In genomic region chr11:95732930-95733602, GRCh38 we compare ENCODE assay signal across 26 cellular contexts.
"Had no signal": no experiment of that assay in that cellular context is flagged by ENCODE, and none has a peak within 500 bp of the region (broad histone marks: within the 10 kb centered on the region; RNA-seq: fewer than 3 reads in every experiment).

No MANE protein-coding gene starts in this region.

- H3K36me3 ChIP-seq: esophagus muscularis mucosa, gastroesophageal sphincter, heart right ventricle, left lung, neural progenitor cell, prostate gland, right atrium auricular region, sigmoid colon, spleen, thoracic aorta, tibial nerve, upper lobe of left lung had no signal

- H2AFZ ChIP-seq: neural progenitor cell had no signal

- H3K4me3 ChIP-seq: dorsolateral prefrontal cortex, esophagus muscularis mucosa, gastroesophageal sphincter, heart right ventricle, left lung, mucosa of descending colon, neural progenitor cell, prostate gland, right atrium auricular region, sigmoid colon, spleen, thoracic aorta, tibial nerve, upper lobe of left lung had no signal

- H3K4me2 ChIP-seq: neural progenitor cell had no signal

- H3K4me1 ChIP-seq: foreskin keratinocyte, left lung, neural progenitor cell, parathyroid adenoma, prostate gland had no signal

- H3K27ac Mint-ChIP-seq: natural killer cell treated with Interleukin-12 subunit alpha and Interleukin-12 subunit beta and Interleukin-15 and Interleukin-18, amount 100 ng/mL, for 72 hours; neural progenitor cell; stimulated activated naive CD8-positive, alpha-beta T cell treated with anti-CD3 and anti-CD28 coated beads, Interleukin-15, Interleukin-2, amounts not matched to agents 100 ng/mL and 50 ng/mL, for 24 hours had no signal

- H3K27me3 Mint-ChIP-seq: naive B cell; stimulated activated memory B cell treated with anti-CD40 and anti-IgM and Interleukin-4, amounts not matched to agents 10 μg/mL and 1 μg/mL and 100 μg/mL, for 72 hours had no signal

- ATAC-seq: foreskin keratinocyte; gastroesophageal sphincter; heart right ventricle; left lung; mucosa of descending colon; natural killer cell treated with Interleukin-12 subunit alpha and Interleukin-12 subunit beta and Interleukin-15 and Interleukin-18, amount 100 ng/mL, for 72 hours; stimulated activated memory B cell treated with anti-CD40 and anti-IgM and Interleukin-4, amounts not matched to agents 10 μg/mL and 1 μg/mL and 100 μg/mL, for 72 hours had no signal

- H3K27me3 ChIP-seq: dorsolateral prefrontal cortex, esophagus muscularis mucosa, foreskin keratinocyte, gastroesophageal sphincter, heart right ventricle, left lung, neural progenitor cell, right atrium auricular region, sigmoid colon, spleen, tibial nerve, upper lobe of left lung had no signal

- H3K4me3 Mint-ChIP-seq: mesothelial cell of epicardium; natural killer cell treated with Interleukin-12 subunit alpha and Interleukin-12 subunit beta and Interleukin-15 and Interleukin-18, amount 100 ng/mL, for 72 hours; neural progenitor cell; stimulated activated memory B cell treated with anti-CD40 and anti-IgM and Interleukin-4, amounts not matched to agents 10 μg/mL and 1 μg/mL and 100 μg/mL, for 72 hours; stimulated activated naive CD8-positive, alpha-beta T cell treated with anti-CD3 and anti-CD28 coated beads, Interleukin-15, Interleukin-2, amounts not matched to agents 100 ng/mL and 50 ng/mL, for 24 hours had no signal

- H3K4me1 Mint-ChIP-seq: neural progenitor cell had no signal

- H3K36me3 Mint-ChIP-seq: mesothelial cell of epicardium; natural killer cell treated with Interleukin-12 subunit alpha and Interleukin-12 subunit beta and Interleukin-15 and Interleukin-18, amount 100 ng/mL, for 72 hours; neural progenitor cell; stimulated activated memory B cell treated with anti-CD40 and anti-IgM and Interleukin-4, amounts not matched to agents 10 μg/mL and 1 μg/mL and 100 μg/mL, for 72 hours had no signal

- H3K27ac ChIP-seq: dorsolateral prefrontal cortex, epithelial cell of prostate, esophagus muscularis mucosa, foreskin keratinocyte, gastroesophageal sphincter, heart right ventricle, left lung, neural progenitor cell, parathyroid adenoma, prostate gland, right atrium auricular region, sigmoid colon, spleen, tibial nerve, upper lobe of left lung had no signal

- H3K9me3 Mint-ChIP-seq: mesothelial cell of epicardium; natural killer cell treated with Interleukin-12 subunit alpha and Interleukin-12 subunit beta and Interleukin-15 and Interleukin-18, amount 100 ng/mL, for 72 hours; neural progenitor cell; stimulated activated naive CD8-positive, alpha-beta T cell treated with anti-CD3 and anti-CD28 coated beads, Interleukin-15, Interleukin-2, amounts not matched to agents 100 ng/mL and 50 ng/mL, for 24 hours had no signal

- H3K79me2 ChIP-seq: parathyroid adenoma had no signal

- DNase-seq: dorsolateral prefrontal cortex; effector CD4-positive, alpha-beta T cell; foreskin keratinocyte; heart right ventricle; hippocampal formation; left cardiac atrium; left lung; mucosa of descending colon; naive B cell; sigmoid colon; spleen; stimulated activated CD4-positive, alpha-beta T cell treated with anti-CD3 and anti-CD28 coated beads, Interleukin-4, amount 100 ng/mL, for 4 hours; upper lobe of left lung had no signal
